Comparison of ENCODE assay signal across 8 cellular contexts in the genomic region with DNA sequence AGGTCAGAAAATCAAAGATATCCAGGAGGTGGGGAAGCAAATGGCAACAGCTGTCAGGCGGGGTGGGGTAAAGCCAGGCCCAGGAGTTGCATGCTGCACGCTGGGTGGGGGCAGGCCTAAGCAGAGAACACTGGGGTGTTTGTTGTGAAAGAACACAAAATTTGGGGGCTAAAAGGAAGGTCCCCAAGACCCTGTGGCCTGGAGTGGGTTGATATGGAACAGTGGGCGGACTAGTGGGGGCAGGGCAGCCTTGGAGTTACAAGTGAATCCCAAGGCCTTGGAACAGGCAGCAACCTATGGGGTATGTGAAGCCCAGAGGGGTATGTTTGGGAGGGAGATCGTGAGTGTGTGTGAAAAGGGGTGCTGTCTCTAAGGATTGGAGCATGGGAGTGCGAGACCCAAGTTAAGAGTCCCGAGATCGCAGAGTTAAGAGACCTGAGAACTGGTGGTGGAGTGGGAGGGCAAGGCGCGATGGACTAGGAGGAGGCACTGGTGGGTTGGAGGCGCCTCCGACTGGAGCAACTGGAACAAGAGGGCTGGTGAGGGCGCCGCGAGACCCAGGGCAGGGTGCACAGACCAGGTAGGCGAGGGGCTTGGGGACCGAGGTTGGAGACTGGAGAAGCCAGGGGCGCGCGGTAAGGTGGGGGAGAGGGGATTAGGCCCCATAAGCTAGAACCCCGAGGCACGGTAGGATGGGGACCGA. TPM values are rescaled to one million over a fixed set of nuclear protein-coding genes. Genes with fewer than 3 reads are reported as not detected.
DNase-seq lines count a peak whose midpoint lies in the region; ATAC-seq, FAIRE-seq and TF ChIP-seq lines count a peak whose summit lies in the region.

No MANE protein-coding gene starts in this region.

- no peak for FAIRE-seq in H1 (lab: Jason Lieb, UNC)

- peak overlapping the region; percentile 85 for H3K4ac ChIP-seq in H1 (replicated peaks; ENCODE audit: insufficient read length, low read depth, low read length)

- peak overlapping the region; percentile 36; the same call in 1 of the 2 replicates for H2AFZ ChIP-seq in H1 (ENCODE audit: low read length)

- CTCF ChIA-PET in T-cell (lab: Charles Lee), result interaction anchor here (0.6 to 1.8 kb wide), 4 partner anchors 30 to 109 kb away, joined by 3 to 11 read pairs (median 4); a partner anchor contains a TSS
- CTCF ChIA-PET in H1 (lab: Charles Lee; ENCODE audit: partially characterized antibody), result interaction anchor here (0.6 to 3.0 kb wide), 5 partner anchors 30 to 90 kb away, joined by 3 to 18 read pairs (median 3); no protein-coding TSS in a partner anchor

- H3K27me3 ChIP-seq in H1 (replicated peaks in 1 of 4; ENCODE audit: control insufficient read depth in 3 of 4, extremely low read depth in 1 of 4, insufficient read depth in 3 of 4, low read length in 3 of 4) (no peaks in the 10 kb centered on the region), upper lobe of right lung (no peaks in the 10 kb centered on the region)

- no peak for TF ChIP-seq CTCF in H1 (IDR thresholded peaks at IDR 0.05; ENCODE audit: control extremely low read depth in 1 of 3, insufficient read depth in 1 of 3, low read depth in 1 of 3, low read length in 3 of 3)
- no peak for TF ChIP-seq CTCF in mucosa of descending colon (IDR thresholded peaks at IDR 0.05)
- TF ChIP-seq CTCF in upper lobe of right lung (IDR thresholded peaks at IDR 0.05), result no peak

- no peak overlapping the region for H2BK20ac ChIP-seq in H1 (ENCODE audit: low read length)

- peak overlapping the region; percentile 72 to 91 (median 78) for H3K4me3 ChIP-seq in H1 (ENCODE audit: extremely low read depth in 1 of 4, insufficient read depth in 2 of 4, low read depth in 3 of 4, low read length in 4 of 4)
- peak overlapping the region; percentile 37 for H3K4me3 ChIP-seq in mucosa of descending colon
- peak overlapping the region; percentile 84 for H3K4me3 ChIP-seq in upper lobe of right lung

- no peaks in the 10 kb centered on the region for H3K27me3 Mint-ChIP-seq in T-cell

- H3K36me3 ChIP-seq in H1 (ENCODE audit: control insufficient read depth in 2 of 4, insufficient read depth in 4 of 4, low read length in 3 of 4) (peaks cover 5 to 28% (median 20%) of the 10 kb centered on the region in 4 experiments; a peak in 7 of 8 replicates), mucosa of descending colon (ENCODE audit: low read depth) (no peaks in the 10 kb centered on the region), upper lobe of right lung (peaks cover 47% of the 10 kb centered on the region)

- ATAC-seq in HG02981 (IDR thresholded peaks at IDR 0.05; ENCODE audit: unreplicated experiment) (peak; percentile 14), T-cell (replicated peaks in 1 of 4) (peak; percentile 17 to 29 (median 21)), mucosa of descending colon (peak; percentile 48), upper lobe of right lung (peak; percentile 33), HG02938 (IDR thresholded peaks at IDR 0.05; ENCODE audit: unreplicated experiment) (no peak)

- H4K8ac ChIP-seq in H1 (ENCODE audit: extremely low read depth, insufficient read depth, low read length), result peak overlapping the region; percentile 90; the same call in 1 of the 2 replicates

- peak overlapping the region; percentile 93 to 95 for H3K27ac Mint-ChIP-seq in T-cell

- TF ChIP-seq EP300 in H1 (IDR thresholded peaks at IDR 0.05; ENCODE audit: borderline replicate concordance in 1 of 2, low read depth in 2 of 2, low read length in 2 of 2), result no peak

- H4K5ac ChIP-seq in H1 (ENCODE audit: insufficient read length, low read depth, low read length), result peak overlapping the region; percentile 87

- H4K20me1 ChIP-seq in H1 (replicated peaks in 1 of 2; ENCODE audit: control insufficient read depth in 1 of 2, insufficient read depth in 2 of 2, low read length in 2 of 2), result peaks cover 1 to 4% of the 10 kb centered on the region in 2 experiments

- no peaks in the 10 kb centered on the region for H3K9me3 ChIP-seq in H1 (ENCODE audit: insufficient read depth in 2 of 2, low read depth in 1 of 2, low read length in 1 of 2)
- no peaks in the 10 kb centered on the region for H3K9me3 ChIP-seq in mucosa of descending colon
- H3K9me3 ChIP-seq in upper lobe of right lung, result no peaks in the 10 kb centered on the region

- peaks cover 40 to 46% (median 45%) of the 10 kb centered on the region in 3 donors for H3K4me1 Mint-ChIP-seq in T-cell

- H3K18ac ChIP-seq in H1 (ENCODE audit: extremely low read depth, low read length), result peak overlapping the region; percentile 96

- peak overlapping the region; percentile 83 to 97 for H3K4me2 ChIP-seq in H1 (ENCODE audit: insufficient read depth in 1 of 2, low read depth in 2 of 2, low read length in 2 of 2)

- DNase-seq in DMS79 treated with DMSO at 0.1 percent for 48 hours (lab: John Stamatoyannopoulos, UW) (peak; percentile 23), DMS79 (lab: John Stamatoyannopoulos, UW) (no peak), T-cell (peak in 5 of 34 experiments; percentile 3 to 26 (median 12)), H1 (ENCODE audit: low read depth in 1 of 2, low spot score in 2 of 2) (no peak), mucosa of descending colon (peak; percentile 50 to 62 (median 59)), upper lobe of right lung (no peak)

- H4K91ac ChIP-seq in H1 (replicated peaks; ENCODE audit: insufficient read length, low read length), result peak overlapping the region; percentile 58

- peaks cover 0 to 5% of the 10 kb centered on the region in 2 experiments; a peak in 3 of 4 replicates for H3K79me2 ChIP-seq in H1 (ENCODE audit: control insufficient read depth in 1 of 2, insufficient read depth in 2 of 2, low read length in 2 of 2)

- H2BK120ac ChIP-seq in H1 (replicated peaks; ENCODE audit: low read depth, low read length), result no peak overlapping the region

- H2AK5ac ChIP-seq in H1 (ENCODE audit: low read depth, low read length), result no peak overlapping the region

- peak overlapping the region; percentile 80 to 88 (median 82) for H3K9ac ChIP-seq in H1 (replicated peaks in 1 of 4; ENCODE audit: extremely low read depth in 1 of 4, low read depth in 3 of 4, low read length in 3 of 4)

- TF ChIP-seq RAD21 in H1 (IDR thresholded peaks at IDR 0.05 in 1 of 2, conservative IDR thresholded peaks at IDR 0.05 in 1 of 2; ENCODE audit: low read depth in 2 of 2, low read length in 2 of 2), result no peak

- H3K4me1 ChIP-seq in H1 (replicated peaks in 1 of 4; ENCODE audit: control insufficient read depth in 3 of 4, insufficient read depth in 4 of 4, low read length in 3 of 4), result peaks cover 0 to 10% (median 5%) of the 10 kb centered on the region in 4 experiments; a peak in 4 of 7 replicates
- peaks cover 4% of the 10 kb centered on the region for H3K4me1 ChIP-seq in mucosa of descending colon (ENCODE audit: low read depth)
- peaks cover 20% of the 10 kb centered on the region for H3K4me1 ChIP-seq in upper lobe of right lung

- intact Hi-C loops in mucosa of descending colon (cut with DNase I, micrococcal nuclease), result no loop called here
- intact Hi-C loops in upper lobe of right lung (cut with DNase I), result no loop called here

- POLR2A ChIA-PET in T-cell (lab: Charles Lee) (interaction anchor here (0.6 to 1.2 kb wide), 3 partner anchors 34 to 952 kb away, joined by 3 to 5 read pairs (median 3); a partner anchor contains a TSS), H1 (lab: Charles Lee; ENCODE audit: partially characterized antibody) (interaction anchor here (0.8 to 29.7 kb wide), 20 partner anchors 8 to 1193 kb away, joined by 3 to 584 read pairs (median 5); a partner anchor contains a TSS)

- H3K14ac ChIP-seq in H1 (ENCODE audit: insufficient read length), result no peak overlapping the region

- H3K56ac ChIP-seq in H1 (replicated peaks; ENCODE audit: insufficient read length, low read depth, low read length), result peak overlapping the region; percentile 43

- peaks cover 8% of the 10 kb centered on the region for H3K79me1 ChIP-seq in H1 (ENCODE audit: low read depth, low read length)

- H3K23ac ChIP-seq in H1 (ENCODE audit: insufficient read length), result no peak overlapping the region

- WGBS in H1 (ENCODE audit: extremely low coverage in 1 of 2, insufficient coverage in 1 of 2, insufficient read length in 1 of 2, insufficient replicate concordance in 2 of 2, low coverage in 1 of 2, low lambda C conversion rate in 2 of 2, missing lambda C conversion rate in 1 of 2), 2 experiments, result 18% methylated on average over 22 of the region's 22 CpGs; no CpG with 5 or more reads in 1 of the 2 experiments

- no peak for TF ChIP-seq POLR2A in H1 (IDR thresholded peaks at IDR 0.05; ENCODE audit: control extremely low read depth in 1 of 2, low read depth in 2 of 2, low read length in 2 of 2)

- peaks cover 25% of the 10 kb centered on the region for H3K36me3 Mint-ChIP-seq in T-cell

- H3K23me2 ChIP-seq in H1 (ENCODE audit: low read depth, low read length), result peaks cover 7% of the 10 kb centered on the region

- no peak overlapping the region for H2BK15ac ChIP-seq in H1 (ENCODE audit: low read length)

- H3K27ac ChIP-seq in H1 (ENCODE audit: low read depth, low read length) (peak overlapping the region; percentile 87), upper lobe of right lung (peak overlapping the region; percentile 96)

- H2BK12ac ChIP-seq in H1 (ENCODE audit: low read depth, low read length), result 0 out of 2 replicates have a peak overlapping the region, but pooled peaks have one; percentile 46

- H3K9me3 Mint-ChIP-seq in T-cell, result no peaks in the 10 kb centered on the region

- peak overlapping the region; percentile 87 to 94 (median 93) for H3K4me3 Mint-ChIP-seq in T-cell

- peak overlapping the region; percentile 92 for H2BK5ac ChIP-seq in H1 (ENCODE audit: low read depth, low read length)

RNA-seq across cellular contexts. Expression of a gene that starts 0.7 kb away (rescaled TPM):
- total RNA-seq in T-cell (10 to 100 TPM in 3 of 5 donors, 1 to 10 TPM in 2; 6.9 to 15.9 (median 11.6) TPM), mucosa of descending colon (10 to 100 TPM; 15.1 to 16.2 (median 15.3) TPM), upper lobe of right lung (20.1 TPM)
- 10.8 and 11.4 TPM in 2 replicates for total RNA-seq in H1 (2021; fragmentation: NEBNext Ultra II Directional; extraction: Animal tissue kit (Norgen Biotek cat#: 25700))
- polyA plus RNA-seq in H1 (2011; rRNA removed), result 15.0 and 19.1 TPM in 2 replicates
- polyA plus RNA-seq in H1 (2011; cell fraction: cytosol; rRNA removed), result 20.6 TPM
- 75.9 TPM for polyA plus RNA-seq in H1 (2011; cell fraction: nucleus; rRNA removed)
- 11.1 to 16.5 TPM (median 14.8 TPM) in 4 replicates for polyA plus RNA-seq in H1 (2012, experiment 1 of 2)
- 11.6 TPM for polyA plus RNA-seq in H1 (2012, experiment 2 of 2)
- 6.7 TPM for polyA plus RNA-seq in H1 (2013, experiment 1 of 2)
- 6.2 TPM for polyA plus RNA-seq in H1 (2013, experiment 2 of 2)
- 25.3 and 26.4 TPM in 2 replicates for polyA minus RNA-seq in H1 (2011; rRNA and poly(A)+ RNA removed)
- polyA minus RNA-seq in H1 (2011; cell fraction: cytosol; rRNA and poly(A)+ RNA removed), result 11.2 TPM
- 24.7 TPM for polyA minus RNA-seq in H1 (2011; cell fraction: nucleus; rRNA and poly(A)+ RNA removed)

RNA-seq across cellular contexts. Expression of a gene that starts 6.2 kb away (rescaled TPM):
- total RNA-seq in T-cell (10 to 100 TPM; 34.8 to 66.3 (median 52.0) TPM), mucosa of descending colon (10 to 100 TPM; 58.7 to 82.8 (median 75.2) TPM), upper lobe of right lung (42.4 TPM)
- 97.7 and 99.9 TPM in 2 replicates for total RNA-seq in H1 (2021; fragmentation: NEBNext Ultra II Directional; extraction: Animal tissue kit (Norgen Biotek cat#: 25700))
- 58.7 and 61.0 TPM in 2 replicates for polyA plus RNA-seq in H1 (2011; rRNA removed)
- 50.1 TPM for polyA plus RNA-seq in H1 (2011; cell fraction: cytosol; rRNA removed)
- 62.3 TPM for polyA plus RNA-seq in H1 (2011; cell fraction: nucleus; rRNA removed)
- polyA plus RNA-seq in H1 (2012, experiment 1 of 2), result 74.9 to 127 TPM (median 111 TPM) in 4 replicates
- polyA plus RNA-seq in H1 (2012, experiment 2 of 2), result 83.0 TPM
- polyA plus RNA-seq in H1 (2013, experiment 1 of 2), result 66.2 TPM
- 61.9 TPM for polyA plus RNA-seq in H1 (2013, experiment 2 of 2)
- 34.6 and 36.2 TPM in 2 replicates for polyA minus RNA-seq in H1 (2011; rRNA and poly(A)+ RNA removed)
- 37.5 TPM for polyA minus RNA-seq in H1 (2011; cell fraction: cytosol; rRNA and poly(A)+ RNA removed)
- 16.5 TPM for polyA minus RNA-seq in H1 (2011; cell fraction: nucleus; rRNA and poly(A)+ RNA removed)

RNA-seq across cellular contexts. Expression of a gene that starts 6.4 kb away (rescaled TPM):
- total RNA-seq in T-cell, result 10 to 100 TPM; 37.8 to 48.5 (median 45.5) TPM
- total RNA-seq in H1 (2021; fragmentation: NEBNext Ultra II Directional; extraction: Animal tissue kit (Norgen Biotek cat#: 25700)), result 27.7 and 28.5 TPM in 2 replicates
- 15.7 and 23.8 TPM in 2 replicates for polyA plus RNA-seq in H1 (2011; rRNA removed)
- 23.5 TPM for polyA plus RNA-seq in H1 (2011; cell fraction: cytosol; rRNA removed)
- 63.1 TPM for polyA plus RNA-seq in H1 (2011; cell fraction: nucleus; rRNA removed)
- polyA plus RNA-seq in H1 (2012, experiment 1 of 2), result 17.2 to 26.8 TPM (median 26.2 TPM) in 4 replicates
- polyA plus RNA-seq in H1 (2012, experiment 2 of 2), result 20.2 TPM
- polyA plus RNA-seq in H1 (2013, experiment 1 of 2), result 14.9 TPM
- polyA plus RNA-seq in H1 (2013, experiment 2 of 2), result 13.6 TPM
- polyA minus RNA-seq in H1 (2011; rRNA and poly(A)+ RNA removed), result 17.6 and 19.2 TPM in 2 replicates
- polyA minus RNA-seq in H1 (2011; cell fraction: cytosol; rRNA and poly(A)+ RNA removed), result 9.5 TPM
- polyA minus RNA-seq in H1 (2011; cell fraction: nucleus; rRNA and poly(A)+ RNA removed), result 20.0 TPM
- 100 to 1,000 TPM in 1 of 3 donors, 10 to 100 TPM in 2; 69.1 to 144 (median 99.1) TPM for total RNA-seq in mucosa of descending colon
- total RNA-seq in upper lobe of right lung, result 32.0 TPM

RNA-seq across cellular contexts. Expression of a gene that starts 23.1 kb away (rescaled TPM):
- 10 to 100 TPM in 2 of 5 donors, 1 to 10 TPM in 2, under 1 TPM in 1; 0.56 to 11.3 (median 1.6) TPM for total RNA-seq in T-cell
- 130 and 138 TPM in 2 replicates for total RNA-seq in H1 (2021; fragmentation: NEBNext Ultra II Directional; extraction: Animal tissue kit (Norgen Biotek cat#: 25700))
- 110 and 133 TPM in 2 replicates for polyA plus RNA-seq in H1 (2011; rRNA removed)
- 105 TPM for polyA plus RNA-seq in H1 (2011; cell fraction: cytosol; rRNA removed)
- 256 TPM for polyA plus RNA-seq in H1 (2011; cell fraction: nucleus; rRNA removed)
- 146 to 167 TPM (median 153 TPM) in 4 replicates for polyA plus RNA-seq in H1 (2012, experiment 1 of 2)
- polyA plus RNA-seq in H1 (2012, experiment 2 of 2), result 166 TPM
- 111 TPM for polyA plus RNA-seq in H1 (2013, experiment 1 of 2)
- 96.7 TPM for polyA plus RNA-seq in H1 (2013, experiment 2 of 2)
- 151 and 164 TPM in 2 replicates for polyA minus RNA-seq in H1 (2011; rRNA and poly(A)+ RNA removed)
- polyA minus RNA-seq in H1 (2011; cell fraction: cytosol; rRNA and poly(A)+ RNA removed), result 99.5 TPM
- polyA minus RNA-seq in H1 (2011; cell fraction: nucleus; rRNA and poly(A)+ RNA removed), result 99.6 TPM
- total RNA-seq in mucosa of descending colon, result 10 to 100 TPM in 1 of 3 donors, 1 to 10 TPM in 2; 8.3 to 12.9 (median 9.4) TPM
- total RNA-seq in upper lobe of right lung, result 97.1 TPM

RNA-seq across cellular contexts. Expression of a gene that starts 31.6 kb away (rescaled TPM):
- total RNA-seq in T-cell (10 to 100 TPM; 27.3 to 51.2 (median 47.3) TPM), mucosa of descending colon (10 to 100 TPM; 31.4 to 40.0 (median 37.1) TPM), upper lobe of right lung (39.4 TPM)
- total RNA-seq in H1 (2021; fragmentation: NEBNext Ultra II Directional; extraction: Animal tissue kit (Norgen Biotek cat#: 25700)), result 89.6 and 92.3 TPM in 2 replicates
- 20.6 and 33.9 TPM in 2 replicates for polyA plus RNA-seq in H1 (2011; rRNA removed)
- polyA plus RNA-seq in H1 (2011; cell fraction: cytosol; rRNA removed), result 48.7 TPM
- polyA plus RNA-seq in H1 (2011; cell fraction: nucleus; rRNA removed), result 32.2 TPM
- polyA plus RNA-seq in H1 (2012, experiment 1 of 2), result 88.5 to 96.8 TPM (median 92.1 TPM) in 4 replicates
- 53.2 TPM for polyA plus RNA-seq in H1 (2012, experiment 2 of 2)
- 85.3 TPM for polyA plus RNA-seq in H1 (2013, experiment 1 of 2)
- 82.7 TPM for polyA plus RNA-seq in H1 (2013, experiment 2 of 2)
- 51.2 and 56.1 TPM in 2 replicates for polyA minus RNA-seq in H1 (2011; rRNA and poly(A)+ RNA removed)
- polyA minus RNA-seq in H1 (2011; cell fraction: cytosol; rRNA and poly(A)+ RNA removed), result 22.2 TPM
- 29.4 TPM for polyA minus RNA-seq in H1 (2011; cell fraction: nucleus; rRNA and poly(A)+ RNA removed)

Comparison
In these comparisons a context has a peak if more than half of its experiments do, and no peak if none do; other contexts are left out.
1. DNase-seq: peak in DMS79 treated with DMSO at 0.1 percent for 48 hours (single experiment) and mucosa of descending colon (3 of 3); none in DMS79 (single experiment), H1 (0 of 2) and upper lobe of right lung (single experiment).
2. Peak in every context shown above with its lines, with median percentiles within 50 percentile points of each other: H3K4me3 ChIP-seq.